In genomic region chr2:96084006-96084857, GRCh38 we compare ENCODE assay signal across 1 cellular context.
TF ChIP-seq lines count a peak whose summit lies in the region.

No MANE protein-coding gene starts in this region.

TF ChIP-seq in H1, 55 proteins besides CTCF, POLR2A, EP300 and RAD21:
- no peak for TF ChIP-seq KDM4A (IDR thresholded peaks at IDR 0.05; ENCODE audit: low read depth, low read length, severe bottlenecking)
- TF ChIP-seq SP4 (IDR thresholded peaks at IDR 0.05; ENCODE audit: low read length): no peak
- TF ChIP-seq RXRA (IDR thresholded peaks at IDR 0.05; ENCODE audit: insufficient read depth, low read depth, low read length): no peak
- no peak for TF ChIP-seq SAP30 (IDR thresholded peaks at IDR 0.05; ENCODE audit: insufficient read depth, insufficient replicate concordance, low read length)
- TF ChIP-seq KDM5A (IDR thresholded peaks at IDR 0.05; ENCODE audit: low read length): no peak
- TF ChIP-seq GTF2F1 (IDR thresholded peaks at IDR 0.05; ENCODE audit: borderline replicate concordance, low read depth, low read length): no peak
- no peak for TF ChIP-seq EZH2 (IDR thresholded peaks at IDR 0.05; ENCODE audit: low read depth, low read length, severe bottlenecking)
- TF ChIP-seq CEBPB (IDR thresholded peaks at IDR 0.05; ENCODE audit: low read depth, low read length): no peak
- TF ChIP-seq SIN3A (conservative IDR thresholded peaks at IDR 0.05 in 1 of 2, IDR thresholded peaks at IDR 0.05 in 1 of 2; ENCODE audit: low read depth in 1 of 2, low read length in 2 of 2): no peak
- TF ChIP-seq SUZ12 (IDR thresholded peaks at IDR 0.05; ENCODE audit: low read length): no peak
- no peak for TF ChIP-seq TBP (IDR thresholded peaks at IDR 0.05; ENCODE audit: low read depth, low read length)
- no peak for TF ChIP-seq ZNF274 (IDR thresholded peaks at IDR 0.05; ENCODE audit: borderline replicate concordance, extremely low read depth, low read length)
- TF ChIP-seq SIRT6 (IDR thresholded peaks at IDR 0.05; ENCODE audit: low read length): no peak
